Comparison of ENCODE assay signal across 9 cellular contexts in the genomic region with DNA sequence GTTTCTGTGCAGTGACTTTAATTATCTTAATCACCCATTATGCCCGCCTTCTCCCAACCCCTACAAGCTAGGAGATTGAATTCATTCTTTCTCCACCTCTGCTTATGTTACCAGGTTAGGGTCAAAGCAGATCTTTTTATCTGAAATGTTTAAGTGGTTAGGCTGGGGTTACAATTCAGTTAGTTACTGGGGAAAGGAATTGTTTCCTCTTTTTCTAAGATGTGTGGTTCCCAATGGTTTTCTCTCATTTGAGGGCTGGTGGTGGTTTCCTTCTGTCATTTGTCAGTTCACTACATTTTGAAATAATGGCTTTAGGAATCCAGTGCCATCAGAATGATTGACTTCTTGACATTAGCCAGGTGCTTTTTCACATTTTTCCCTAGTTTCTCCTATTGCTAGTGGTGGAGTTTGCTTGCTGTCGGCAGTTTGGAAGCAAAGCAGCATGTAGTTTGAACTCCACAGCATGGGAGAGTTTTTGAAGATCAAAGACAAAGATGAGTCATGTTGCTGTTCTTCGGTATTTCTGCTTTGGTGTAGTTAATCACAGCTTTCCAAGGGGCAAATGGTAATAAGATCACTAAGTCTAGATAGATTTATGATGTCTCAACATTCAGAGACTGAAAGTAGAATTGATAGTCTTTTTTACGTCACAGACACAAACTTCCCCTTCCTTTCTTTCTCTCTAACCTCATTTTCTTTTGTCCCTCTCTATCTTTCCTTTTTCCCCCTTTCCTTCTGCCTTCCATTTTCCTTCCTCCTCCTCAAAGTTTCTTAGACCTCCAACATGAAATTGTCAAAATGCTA.
DNase-seq lines count a peak whose midpoint lies in the region; ATAC-seq and TF ChIP-seq lines count a peak whose summit lies in the region.
"Had no signal": no experiment of that assay in that cellular context is flagged by ENCODE, and none has a peak within 500 bp of the region (broad histone marks: within the 10 kb centered on the region; RNA-seq: fewer than 3 reads in every experiment).

No MANE protein-coding gene starts in this region.

- peak overlapping the region; percentile 8 for H3K4me3 ChIP-seq in CD4-positive, CD25-positive, alpha-beta regulatory T cell (ENCODE audit: low read depth, low read length)
- H3K4me3 ChIP-seq in kidney epithelial cell (ENCODE audit: low read depth, low read length) (no peak overlapping the region), coronary artery (no peak overlapping the region)

- H3K36me3 ChIP-seq in CD4-positive, CD25-positive, alpha-beta regulatory T cell (ENCODE audit: control insufficient read depth, insufficient read depth, low read length), result no peaks in the 10 kb centered on the region
- H3K36me3 ChIP-seq in kidney epithelial cell (ENCODE audit: control insufficient read depth, insufficient read depth, low read length), result no peaks in the 10 kb centered on the region

- ATAC-seq in CD4-positive, CD25-positive, alpha-beta regulatory T cell (ENCODE audit: low read depth in 2 of 2), result peak; percentile 37 to 65
- ATAC-seq in HG02588 (IDR thresholded peaks at IDR 0.05; ENCODE audit: unreplicated experiment) (no peak), WTC11 (no peak)

- no peaks in the 10 kb centered on the region for H3K27me3 Mint-ChIP-seq in CD4-positive, CD25-positive, alpha-beta regulatory T cell
- H3K27me3 Mint-ChIP-seq in WTC11 (ENCODE audit: low read depth), result no peaks in the 10 kb centered on the region

- H3K9me3 Mint-ChIP-seq in CD4-positive, CD25-positive, alpha-beta regulatory T cell, result no peaks in the 10 kb centered on the region
- H3K9me3 Mint-ChIP-seq in WTC11, result no peaks in the 10 kb centered on the region

- H3K4me1 Mint-ChIP-seq in CD4-positive, CD25-positive, alpha-beta regulatory T cell, result peaks cover 5 to 49% (median 41%) of the 10 kb centered on the region in 4 donors
- peaks cover 63% of the 10 kb centered on the region for H3K4me1 Mint-ChIP-seq in WTC11

- no peaks in the 10 kb centered on the region for H3K27me3 ChIP-seq in CD4-positive, CD25-positive, alpha-beta regulatory T cell (ENCODE audit: control insufficient read depth, insufficient read depth, low read length)
- H3K27me3 ChIP-seq in kidney epithelial cell (ENCODE audit: control insufficient read depth, insufficient read depth, low read length), result no peaks in the 10 kb centered on the region

- H3K27ac ChIP-seq in CD4-positive, CD25-positive, alpha-beta regulatory T cell (ENCODE audit: insufficient read depth, low read length, poor library complexity, severe bottlenecking), result no peak overlapping the region
- H3K27ac ChIP-seq in coronary artery, result no peak overlapping the region
- H3K27ac ChIP-seq: epithelial cell of prostate had no signal

- POLR2A ChIA-PET in HEK293T (lab: Yijun Ruan, JAX), result no interaction called here
- POLR2A ChIA-PET in WTC11 (lab: Charles Lee), result no interaction called here

- peaks cover 4% of the 10 kb centered on the region for H3K4me1 ChIP-seq in CD4-positive, CD25-positive, alpha-beta regulatory T cell (ENCODE audit: control insufficient read depth, insufficient read depth, low read length, poor library complexity, severe bottlenecking)

- H3K27ac Mint-ChIP-seq in CD4-positive, CD25-positive, alpha-beta regulatory T cell, result peak overlapping the region in 1 of 3 donors; percentile 39
- no peak overlapping the region; the same call in 1 of the 2 replicates for H3K27ac Mint-ChIP-seq in WTC11

- TF ChIP-seq CTCF in kidney epithelial cell (IDR thresholded peaks at IDR 0.05; ENCODE audit: insufficient read depth, low read length, poor library complexity, severe bottlenecking), result no peak
- no peak for TF ChIP-seq CTCF in WTC11 (IDR thresholded peaks at IDR 0.05)
- no peak for TF ChIP-seq CTCF in coronary artery (IDR thresholded peaks at IDR 0.05)

- peaks cover 7% of the 10 kb centered on the region for H3K36me3 Mint-ChIP-seq in CD4-positive, CD25-positive, alpha-beta regulatory T cell
- H3K36me3 Mint-ChIP-seq in WTC11, result no peaks in the 10 kb centered on the region

- H3K9me3 ChIP-seq in CD4-positive, CD25-positive, alpha-beta regulatory T cell (ENCODE audit: control insufficient read depth in 2 of 2, low read length in 2 of 2), result no peaks in the 10 kb centered on the region

- peak overlapping the region in 3 of 4 donors; percentile 4 to 47 (median 7) for H3K4me3 Mint-ChIP-seq in CD4-positive, CD25-positive, alpha-beta regulatory T cell
- H3K4me3 Mint-ChIP-seq in WTC11, result no peak overlapping the region

- DNase-seq in CD4-positive, CD25-positive, alpha-beta regulatory T cell, result peak in 1 of 3 donors; percentile 20
- peak; percentile 12 for DNase-seq in HEK293T (ENCODE audit: extremely low spot score)
- peak; percentile 88 for DNase-seq in SW480 (ENCODE audit: low spot score)
- peak; percentile 52 for DNase-seq in kidney epithelial cell (ENCODE audit: low read depth)
- DNase-seq in WTC11 (ENCODE audit: low spot score), result no peak
- no peak for DNase-seq in coronary artery (ENCODE audit: low spot score)
- no peak for DNase-seq in NCI-H748 (lab: John Stamatoyannopoulos, UW; ENCODE audit: unreplicated experiment)

- CTCF ChIA-PET in HEK293T (lab: Yijun Ruan, JAX), result no interaction called here
- CTCF ChIA-PET in WTC11 (lab: Charles Lee), result interaction anchor here (0.9 to 1.5 kb wide), 2 partner anchors 112 to 389 kb away, joined by 3 read pairs; no protein-coding TSS in a partner anchor

TF ChIP-seq in HEK293T, 16 proteins besides CTCF, POLR2A, EP300 and RAD21:
- TF ChIP-seq, protein P1, sequence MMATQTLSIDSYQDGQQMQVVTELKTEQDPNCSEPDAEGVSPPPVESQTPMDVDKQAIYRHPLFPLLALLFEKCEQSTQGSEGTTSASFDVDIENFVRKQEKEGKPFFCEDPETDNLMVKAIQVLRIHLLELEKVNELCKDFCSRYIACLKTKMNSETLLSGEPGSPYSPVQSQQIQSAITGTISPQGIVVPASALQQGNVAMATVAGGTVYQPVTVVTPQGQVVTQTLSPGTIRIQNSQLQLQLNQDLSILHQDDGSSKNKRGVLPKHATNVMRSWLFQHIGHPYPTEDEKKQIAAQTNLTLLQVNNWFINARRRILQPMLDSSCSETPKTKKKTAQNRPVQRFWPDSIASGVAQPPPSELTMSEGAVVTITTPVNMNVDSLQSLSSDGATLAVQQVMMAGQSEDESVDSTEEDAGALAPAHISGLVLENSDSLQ (IDR thresholded peaks at IDR 0.05), result peak; percentile 53
- TF ChIP-seq LEF1 (IDR thresholded peaks at IDR 0.05; ENCODE audit: borderline replicate concordance) (peak; percentile 72; the same call in 1 of the 2 replicates), ELF4 (IDR thresholded peaks at IDR 0.05) (no peak)

TF ChIP-seq in WTC11, 78 proteins besides CTCF, POLR2A, EP300 and RAD21:
- TF ChIP-seq PRRX2 (CRISPR knock-in tag; IDR thresholded peaks at IDR 0.05), result no peak
- no peak for TF ChIP-seq ZNF317 (CRISPR knock-in tag; IDR thresholded peaks at IDR 0.05; ENCODE audit: borderline replicate concordance, low read depth)
- no peak for TF ChIP-seq NFATC4 (CRISPR knock-in tag; IDR thresholded peaks at IDR 0.05)
- TF ChIP-seq ZNF423 (CRISPR knock-in tag; IDR thresholded peaks at IDR 0.05), result no peak
- no peak for TF ChIP-seq ZNF416 (CRISPR knock-in tag; IDR thresholded peaks at IDR 0.05)
- TF ChIP-seq CREM (CRISPR knock-in tag; IDR thresholded peaks at IDR 0.05), result no peak
- TF ChIP-seq GTF2I (CRISPR knock-in tag; conservative IDR thresholded peaks at IDR 0.05), result no peak
- TF ChIP-seq, protein P2, sequence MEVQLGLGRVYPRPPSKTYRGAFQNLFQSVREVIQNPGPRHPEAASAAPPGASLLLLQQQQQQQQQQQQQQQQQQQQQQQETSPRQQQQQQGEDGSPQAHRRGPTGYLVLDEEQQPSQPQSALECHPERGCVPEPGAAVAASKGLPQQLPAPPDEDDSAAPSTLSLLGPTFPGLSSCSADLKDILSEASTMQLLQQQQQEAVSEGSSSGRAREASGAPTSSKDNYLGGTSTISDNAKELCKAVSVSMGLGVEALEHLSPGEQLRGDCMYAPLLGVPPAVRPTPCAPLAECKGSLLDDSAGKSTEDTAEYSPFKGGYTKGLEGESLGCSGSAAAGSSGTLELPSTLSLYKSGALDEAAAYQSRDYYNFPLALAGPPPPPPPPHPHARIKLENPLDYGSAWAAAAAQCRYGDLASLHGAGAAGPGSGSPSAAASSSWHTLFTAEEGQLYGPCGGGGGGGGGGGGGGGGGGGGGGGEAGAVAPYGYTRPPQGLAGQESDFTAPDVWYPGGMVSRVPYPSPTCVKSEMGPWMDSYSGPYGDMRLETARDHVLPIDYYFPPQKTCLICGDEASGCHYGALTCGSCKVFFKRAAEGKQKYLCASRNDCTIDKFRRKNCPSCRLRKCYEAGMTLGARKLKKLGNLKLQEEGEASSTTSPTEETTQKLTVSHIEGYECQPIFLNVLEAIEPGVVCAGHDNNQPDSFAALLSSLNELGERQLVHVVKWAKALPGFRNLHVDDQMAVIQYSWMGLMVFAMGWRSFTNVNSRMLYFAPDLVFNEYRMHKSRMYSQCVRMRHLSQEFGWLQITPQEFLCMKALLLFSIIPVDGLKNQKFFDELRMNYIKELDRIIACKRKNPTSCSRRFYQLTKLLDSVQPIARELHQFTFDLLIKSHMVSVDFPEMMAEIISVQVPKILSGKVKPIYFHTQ (CRISPR knock-in tag; IDR thresholded peaks at IDR 0.05), result no peak
- TF ChIP-seq, protein P3, sequence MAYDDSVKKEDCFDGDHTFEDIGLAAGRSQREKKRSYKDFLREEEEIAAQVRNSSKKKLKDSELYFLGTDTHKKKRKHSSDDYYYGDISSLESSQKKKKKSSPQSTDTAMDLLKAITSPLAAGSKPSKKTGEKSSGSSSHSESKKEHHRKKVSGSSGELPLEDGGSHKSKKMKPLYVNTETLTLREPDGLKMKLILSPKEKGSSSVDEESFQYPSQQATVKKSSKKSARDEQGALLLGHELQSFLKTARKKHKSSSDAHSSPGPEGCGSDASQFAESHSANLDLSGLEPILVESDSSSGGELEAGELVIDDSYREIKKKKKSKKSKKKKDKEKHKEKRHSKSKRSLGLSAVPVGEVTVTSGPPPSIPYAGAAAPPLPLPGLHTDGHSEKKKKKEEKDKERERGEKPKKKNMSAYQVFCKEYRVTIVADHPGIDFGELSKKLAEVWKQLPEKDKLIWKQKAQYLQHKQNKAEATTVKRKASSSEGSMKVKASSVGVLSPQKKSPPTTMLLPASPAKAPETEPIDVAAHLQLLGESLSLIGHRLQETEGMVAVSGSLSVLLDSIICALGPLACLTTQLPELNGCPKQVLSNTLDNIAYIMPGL (CRISPR knock-in tag; IDR thresholded peaks at IDR 0.05), result no peak
- no peak for TF ChIP-seq ZNF121 (CRISPR knock-in tag; IDR thresholded peaks at IDR 0.05)
- TF ChIP-seq GRHL2 (CRISPR knock-in tag; IDR thresholded peaks at IDR 0.05; ENCODE audit: insufficient replicate concordance, severe bottlenecking), result no peak

Comparison
In these comparisons a context has a peak if more than half of its experiments do, and no peak if none do; other contexts are left out.
1. ATAC-seq: peak in CD4-positive, CD25-positive, alpha-beta regulatory T cell (2 of 2); none in HG02588 (single experiment) and WTC11 (single experiment).
2. DNase-seq: peak in HEK293T (single experiment), SW480 (single experiment) and kidney epithelial cell (single experiment); none in WTC11 (single experiment), coronary artery (single experiment) and NCI-H748 (single experiment).